ENCODE assay signal across 1 cellular context in the genomic region with DNA sequence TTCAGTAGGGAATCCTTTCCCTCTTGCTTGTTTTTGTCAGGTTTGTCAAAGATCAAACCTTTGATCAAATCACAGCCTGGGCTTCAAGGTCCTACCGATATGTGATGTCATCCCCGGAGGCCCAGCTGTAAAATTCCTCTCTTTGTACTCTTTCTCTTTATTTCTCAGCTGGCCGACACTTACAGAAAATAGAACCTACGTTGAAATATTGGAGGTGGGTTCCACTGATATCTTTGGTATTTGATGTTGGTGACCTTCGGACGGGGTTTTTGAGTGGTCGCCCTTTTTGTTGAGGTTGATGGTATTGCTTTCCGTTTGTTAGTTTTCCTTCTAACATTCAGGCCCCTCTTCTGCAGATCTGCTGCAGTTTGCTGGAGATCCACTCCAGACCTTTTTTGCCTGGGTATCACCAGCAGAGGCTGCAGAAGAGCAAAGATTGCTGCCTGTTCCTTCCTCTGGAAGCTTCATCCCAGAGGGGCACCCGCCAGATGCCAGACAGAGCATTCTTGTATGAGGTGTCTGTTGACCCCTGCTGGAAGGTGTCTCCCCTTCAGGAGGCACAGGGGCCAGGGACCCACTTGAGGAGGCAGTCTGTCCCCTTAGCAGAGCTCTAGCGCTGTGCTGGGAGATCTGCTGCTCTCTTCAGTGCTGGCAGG.
TF ChIP-seq lines count a peak whose summit lies in the region.

No MANE protein-coding gene starts in this region.

TF ChIP-seq in HepG2, 621 proteins besides CTCF, POLR2A, EP300 and RAD21 (continued from another document):
- TF ChIP-seq, protein P1, sequence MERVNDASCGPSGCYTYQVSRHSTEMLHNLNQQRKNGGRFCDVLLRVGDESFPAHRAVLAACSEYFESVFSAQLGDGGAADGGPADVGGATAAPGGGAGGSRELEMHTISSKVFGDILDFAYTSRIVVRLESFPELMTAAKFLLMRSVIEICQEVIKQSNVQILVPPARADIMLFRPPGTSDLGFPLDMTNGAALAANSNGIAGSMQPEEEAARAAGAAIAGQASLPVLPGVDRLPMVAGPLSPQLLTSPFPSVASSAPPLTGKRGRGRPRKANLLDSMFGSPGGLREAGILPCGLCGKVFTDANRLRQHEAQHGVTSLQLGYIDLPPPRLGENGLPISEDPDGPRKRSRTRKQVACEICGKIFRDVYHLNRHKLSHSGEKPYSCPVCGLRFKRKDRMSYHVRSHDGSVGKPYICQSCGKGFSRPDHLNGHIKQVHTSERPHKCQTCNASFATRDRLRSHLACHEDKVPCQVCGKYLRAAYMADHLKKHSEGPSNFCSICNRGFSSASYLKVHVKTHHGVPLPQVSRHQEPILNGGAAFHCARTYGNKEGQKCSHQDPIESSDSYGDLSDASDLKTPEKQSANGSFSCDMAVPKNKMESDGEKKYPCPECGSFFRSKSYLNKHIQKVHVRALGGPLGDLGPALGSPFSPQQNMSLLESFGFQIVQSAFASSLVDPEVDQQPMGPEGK (CRISPR knock-in tag; IDR thresholded peaks at IDR 0.05) = 0 out of 2 replicates have a peak, but pooled peaks have one; percentile 40
- TF ChIP-seq HOXA3 (CRISPR knock-in tag; IDR thresholded peaks at IDR 0.05) (peak; percentile 48), SAP130 (CRISPR knock-in tag; IDR thresholded peaks at IDR 0.05; ENCODE audit: low read depth) (peak; percentile 39; the same call in 1 of the 2 replicates), ZFP90 (CRISPR knock-in tag; IDR thresholded peaks at IDR 0.05; ENCODE audit: borderline replicate concordance) (0 out of 2 replicates have a peak, but pooled peaks have one; percentile 24), RCOR2 (CRISPR knock-in tag; IDR thresholded peaks at IDR 0.05) (peak; percentile 75; the same call in 1 of the 2 replicates), ZNF317 (CRISPR knock-in tag; IDR thresholded peaks at IDR 0.05) (0 out of 2 replicates have a peak, but pooled peaks have one; percentile 34), ZMYM4 (CRISPR knock-in tag; IDR thresholded peaks at IDR 0.05) (peak; percentile 90), GATAD2A (CRISPR knock-in tag; IDR thresholded peaks at IDR 0.05) (peak; percentile 81), SP4 (CRISPR knock-in tag; IDR thresholded peaks at IDR 0.05) (peak; percentile 66; the same call in 1 of the 2 replicates), MED8 (CRISPR knock-in tag; IDR thresholded peaks at IDR 0.05; ENCODE audit: insufficient replicate concordance) (peak; percentile 35), ZNF263 (CRISPR knock-in tag; IDR thresholded peaks at IDR 0.05) (0 out of 2 replicates have a peak, but pooled peaks have one; percentile 35), ZNF549 (CRISPR knock-in tag; IDR thresholded peaks at IDR 0.05) (0 out of 2 replicates have a peak, but pooled peaks have one; percentile 18), ZNF766 (CRISPR knock-in tag; IDR thresholded peaks at IDR 0.05; ENCODE audit: borderline replicate concordance) (0 out of 2 replicates have a peak, but pooled peaks have one; percentile 79), ZNF605 (CRISPR knock-in tag; IDR thresholded peaks at IDR 0.05) (peak; percentile 49)
- TF ChIP-seq, protein P2, sequence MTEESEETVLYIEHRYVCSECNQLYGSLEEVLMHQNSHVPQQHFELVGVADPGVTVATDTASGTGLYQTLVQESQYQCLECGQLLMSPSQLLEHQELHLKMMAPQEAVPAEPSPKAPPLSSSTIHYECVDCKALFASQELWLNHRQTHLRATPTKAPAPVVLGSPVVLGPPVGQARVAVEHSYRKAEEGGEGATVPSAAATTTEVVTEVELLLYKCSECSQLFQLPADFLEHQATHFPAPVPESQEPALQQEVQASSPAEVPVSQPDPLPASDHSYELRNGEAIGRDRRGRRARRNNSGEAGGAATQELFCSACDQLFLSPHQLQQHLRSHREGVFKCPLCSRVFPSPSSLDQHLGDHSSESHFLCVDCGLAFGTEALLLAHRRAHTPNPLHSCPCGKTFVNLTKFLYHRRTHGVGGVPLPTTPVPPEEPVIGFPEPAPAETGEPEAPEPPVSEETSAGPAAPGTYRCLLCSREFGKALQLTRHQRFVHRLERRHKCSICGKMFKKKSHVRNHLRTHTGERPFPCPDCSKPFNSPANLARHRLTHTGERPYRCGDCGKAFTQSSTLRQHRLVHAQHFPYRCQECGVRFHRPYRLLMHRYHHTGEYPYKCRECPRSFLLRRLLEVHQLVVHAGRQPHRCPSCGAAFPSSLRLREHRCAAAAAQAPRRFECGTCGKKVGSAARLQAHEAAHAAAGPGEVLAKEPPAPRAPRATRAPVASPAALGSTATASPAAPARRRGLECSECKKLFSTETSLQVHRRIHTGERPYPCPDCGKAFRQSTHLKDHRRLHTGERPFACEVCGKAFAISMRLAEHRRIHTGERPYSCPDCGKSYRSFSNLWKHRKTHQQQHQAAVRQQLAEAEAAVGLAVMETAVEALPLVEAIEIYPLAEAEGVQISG (CRISPR knock-in tag; IDR thresholded peaks at IDR 0.05) = peak; percentile 50; the same call in 1 of the 2 replicates
